Comparison of ENCODE assay signal across 3 cellular contexts in the genomic region with DNA sequence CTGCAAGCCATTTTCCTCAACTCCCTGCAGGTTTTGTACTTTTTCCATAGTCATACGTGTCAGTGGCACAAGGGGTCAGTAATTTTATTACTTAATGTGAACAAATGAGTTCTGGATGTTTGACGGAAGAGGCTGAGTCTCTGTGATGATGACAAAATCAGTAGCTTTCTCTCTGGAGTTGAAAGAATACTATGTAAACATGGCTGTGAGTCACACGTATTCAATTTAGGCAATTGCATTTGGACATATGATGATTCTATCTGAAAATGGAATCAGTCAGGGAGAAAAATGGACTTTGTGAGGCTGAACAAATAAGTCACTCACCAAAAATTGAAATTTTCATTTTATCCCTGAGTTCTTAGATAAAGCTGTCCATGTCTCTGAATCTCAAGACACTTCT.
TF ChIP-seq lines count a peak whose summit lies in the region.

No MANE protein-coding gene starts in this region.

TF ChIP-seq in A549, 52 proteins besides CTCF, POLR2A, EP300 and RAD21 (continued from another document):
- TF ChIP-seq, protein P1, sequence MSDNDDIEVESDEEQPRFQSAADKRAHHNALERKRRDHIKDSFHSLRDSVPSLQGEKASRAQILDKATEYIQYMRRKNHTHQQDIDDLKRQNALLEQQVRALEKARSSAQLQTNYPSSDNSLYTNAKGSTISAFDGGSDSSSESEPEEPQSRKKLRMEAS (IDR thresholded peaks at IDR 0.05): no peak
- TF ChIP-seq NPAS2 (CRISPR knock-in tag; IDR thresholded peaks at IDR 0.05; ENCODE audit: borderline replicate concordance): no peak
- TF ChIP-seq CHD2 (IDR thresholded peaks at IDR 0.05; ENCODE audit: low read length, partially characterized antibody): no peak
- TF ChIP-seq PHF8 (IDR thresholded peaks at IDR 0.05; ENCODE audit: borderline replicate concordance, low read depth): no peak
- TF ChIP-seq JUNB (IDR thresholded peaks at IDR 0.05): peak; percentile 90
- TF ChIP-seq ZNF302 (CRISPR knock-in tag; IDR thresholded peaks at IDR 0.05): no peak
- TF ChIP-seq TFCP2L1 (CRISPR knock-in tag; IDR thresholded peaks at IDR 0.05): no peak
- no peak for TF ChIP-seq SREBF2 (IDR thresholded peaks at IDR 0.05)
- TF ChIP-seq JUN (IDR thresholded peaks at IDR 0.05): peak in 1 of 2 experiments; percentile 73; a peak in 1 of 5 replicates
- peak; percentile 47; the same call in 2 of the 3 replicates for TF ChIP-seq SMC3 (IDR thresholded peaks at IDR 0.05)
- TF ChIP-seq ZC3H11A (IDR thresholded peaks at IDR 0.05): no peak
- no peak for TF ChIP-seq HOXA7 (CRISPR knock-in tag; IDR thresholded peaks at IDR 0.05)
- TF ChIP-seq NFE2L2 (conservative IDR thresholded peaks at IDR 0.05; ENCODE audit: low read length): no peak
- no peak for TF ChIP-seq POLR2AphosphoS2 (conservative IDR thresholded peaks at IDR 0.05; ENCODE audit: low read length)
- peak; percentile 70; the same call in 1 of the 2 replicates for TF ChIP-seq GATA3 (IDR thresholded peaks at IDR 0.05; ENCODE audit: borderline replicate concordance)
- no peak for TF ChIP-seq CBX8 (IDR thresholded peaks at IDR 0.05)
- TF ChIP-seq, protein P2, sequence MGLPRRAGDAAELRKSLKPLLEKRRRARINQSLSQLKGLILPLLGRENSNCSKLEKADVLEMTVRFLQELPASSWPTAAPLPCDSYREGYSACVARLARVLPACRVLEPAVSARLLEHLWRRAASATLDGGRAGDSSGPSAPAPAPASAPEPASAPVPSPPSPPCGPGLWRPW (IDR thresholded peaks at IDR 0.05): no peak
- no peak for TF ChIP-seq EHMT2 (IDR thresholded peaks at IDR 0.05; ENCODE audit: low read depth)
- no peak for TF ChIP-seq KDM5A (IDR thresholded peaks at IDR 0.05)
- no peak for TF ChIP-seq KDM1A (IDR thresholded peaks at IDR 0.05; ENCODE audit: low read depth)
- TF ChIP-seq CEBPB (IDR thresholded peaks at IDR 0.05): peak; percentile 46 to 61
- TF ChIP-seq, protein P3, sequence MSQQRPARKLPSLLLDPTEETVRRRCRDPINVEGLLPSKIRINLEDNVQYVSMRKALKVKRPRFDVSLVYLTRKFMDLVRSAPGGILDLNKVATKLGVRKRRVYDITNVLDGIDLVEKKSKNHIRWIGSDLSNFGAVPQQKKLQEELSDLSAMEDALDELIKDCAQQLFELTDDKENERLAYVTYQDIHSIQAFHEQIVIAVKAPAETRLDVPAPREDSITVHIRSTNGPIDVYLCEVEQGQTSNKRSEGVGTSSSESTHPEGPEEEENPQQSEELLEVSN (IDR thresholded peaks at IDR 0.05; ENCODE audit: borderline replicate concordance, low read depth): no peak
- no peak for TF ChIP-seq RCOR1 (IDR thresholded peaks at IDR 0.05; ENCODE audit: low read depth, low read length)
- no peak for TF ChIP-seq HOXB5 (CRISPR knock-in tag; IDR thresholded peaks at IDR 0.05)

TF ChIP-seq in HepG2, 621 proteins besides CTCF, POLR2A, EP300 and RAD21 (continued from another document):
- TF ChIP-seq, protein P4, sequence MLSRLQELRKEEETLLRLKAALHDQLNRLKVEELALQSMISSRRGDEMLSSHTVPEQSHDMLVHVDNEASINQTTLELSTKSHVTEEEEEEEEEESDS (CRISPR knock-in tag; IDR thresholded peaks at IDR 0.05; ENCODE audit: borderline replicate concordance): no peak
- no peak for TF ChIP-seq HCFC1 (IDR thresholded peaks at IDR 0.05; ENCODE audit: low read depth, low read length)

TF ChIP-seq in WTC11, 78 proteins besides CTCF, POLR2A, EP300 and RAD21 (continued from another document):
- TF ChIP-seq, protein P5, sequence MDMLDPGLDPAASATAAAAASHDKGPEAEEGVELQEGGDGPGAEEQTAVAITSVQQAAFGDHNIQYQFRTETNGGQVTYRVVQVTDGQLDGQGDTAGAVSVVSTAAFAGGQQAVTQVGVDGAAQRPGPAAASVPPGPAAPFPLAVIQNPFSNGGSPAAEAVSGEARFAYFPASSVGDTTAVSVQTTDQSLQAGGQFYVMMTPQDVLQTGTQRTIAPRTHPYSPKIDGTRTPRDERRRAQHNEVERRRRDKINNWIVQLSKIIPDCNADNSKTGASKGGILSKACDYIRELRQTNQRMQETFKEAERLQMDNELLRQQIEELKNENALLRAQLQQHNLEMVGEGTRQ (CRISPR knock-in tag; IDR thresholded peaks at IDR 0.05): no peak
- no peak for TF ChIP-seq HMGA2 (CRISPR knock-in tag; IDR thresholded peaks at IDR 0.05)
